In the genomic region with DNA sequence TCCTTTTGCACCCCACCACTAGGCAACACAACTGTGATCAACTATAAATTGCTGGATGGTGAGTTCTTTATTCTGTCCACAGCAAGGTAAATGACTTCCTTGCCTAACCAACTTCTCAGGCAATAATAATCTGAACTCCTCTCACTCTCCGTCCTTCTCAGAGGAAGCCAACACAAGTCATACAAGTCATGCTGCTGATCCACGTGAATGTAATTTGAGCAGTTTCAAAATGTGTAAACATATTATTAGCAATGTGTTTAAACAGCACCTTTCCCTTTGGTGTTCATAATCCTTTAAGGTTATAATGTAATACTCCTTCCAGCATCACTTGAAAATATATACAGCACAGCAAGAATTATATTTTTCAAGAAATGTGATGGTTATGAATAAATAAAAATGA, we compare ENCODE assay signal across 21 cellular contexts.
DNase-seq lines count a peak whose midpoint lies in the region; FAIRE-seq and TF ChIP-seq lines count a peak whose summit lies in the region.
"Had no signal": no experiment of that assay in that cellular context is flagged by ENCODE, and none has a peak within 500 bp of the region (broad histone marks: within the 10 kb centered on the region; RNA-seq: fewer than 3 reads in every experiment).

No MANE protein-coding gene starts in this region.

- no peak for TF ChIP-seq CTCF in kidney (IDR thresholded peaks at IDR 0.05; ENCODE audit: borderline replicate concordance, extremely low read depth, insufficient read depth)

- peak; percentile 80 for DNase-seq in DMS53 (lab: John Stamatoyannopoulos, UW)
- peak; percentile 81 for DNase-seq in NCI-H1436 treated with DMSO at 0.1 percent for 48 hours (lab: John Stamatoyannopoulos, UW)
- DNase-seq in NCI-H774 (lab: John Stamatoyannopoulos, UW), result peak; percentile 51
- DNase-seq in kidney, result no peak
- no peak for DNase-seq in GF-D8 (lab: John Stamatoyannopoulos, UW)
- DNase-seq in HK-2 (ENCODE audit: unreplicated experiment), result no peak
- DNase-seq in stimulated activated CD4-positive, alpha-beta T cell treated with anti-CD3 and anti-CD28 coated beads, Interleukin-15, amount 100 ng/mL, for 24 hours, result no peak
- no peak for DNase-seq in superior temporal gyrus (ENCODE audit: extremely low spot score)
- DNase-seq: activated CD4-positive, CD25-positive, alpha-beta regulatory T cell; activated naive CD4-positive, alpha-beta T cell; BE2C; glutamatergic neuron; HFFc6; mucosa of descending colon; NCI-H446 treated with DMSO at 0.1 percent for 48 hours; nucleus accumbens; stimulated activated naive B cell treated with anti-CD40 and anti-IgM and Interleukin-4, amounts not matched to agents 10 μg/mL and 1 μg/mL and 100 μg/mL, for 72 hours had no signal

- intact Hi-C loops in kidney (cut with DNase I), result no loop called here

- H3K4me1 ChIP-seq in kidney (ENCODE audit: control insufficient read depth in 1 of 2, insufficient read depth in 1 of 2, low read depth in 1 of 2, low read length in 2 of 2), result no peaks in the 10 kb centered on the region
- H3K4me1 ChIP-seq: BE2C, vagina had no signal

- no peaks in the 10 kb centered on the region for H3K36me3 ChIP-seq in kidney (ENCODE audit: control insufficient read depth in 1 of 2, insufficient read depth in 2 of 2, low read length in 2 of 2)
- H3K36me3 ChIP-seq: BE2C, vagina had no signal

- no peaks in the 10 kb centered on the region for H3K9me3 ChIP-seq in kidney (ENCODE audit: control insufficient read depth in 1 of 2, low read length in 2 of 2)
- H3K9me3 ChIP-seq: BE2C, mucosa of descending colon, vagina had no signal

- peak; percentile 39 for FAIRE-seq in kidney (lab: Jason Lieb, UNC)
- FAIRE-seq: keratinocyte had no signal

- H3K27ac ChIP-seq in kidney (ENCODE audit: low read depth in 2 of 2, low read length in 2 of 2), result no peak overlapping the region
- H3K27ac ChIP-seq: coronary artery, HL-60, vagina had no signal

- no peak overlapping the region for H3K4me3 ChIP-seq in kidney (ENCODE audit: low read length in 2 of 2)
- H3K4me3 ChIP-seq: coronary artery, mucosa of descending colon, vagina had no signal

- no peak overlapping the region for H3K9ac ChIP-seq in kidney (ENCODE audit: low read length in 2 of 2)

Comparison
In these comparisons a context has a peak if more than half of its experiments do, and no peak if none do; other contexts are left out.
1. DNase-seq: peak in DMS53 (single experiment), NCI-H1436 treated with DMSO at 0.1 percent for 48 hours (single experiment) and NCI-H774 (single experiment); none in kidney (single experiment), GF-D8 (single experiment), HK-2 (single experiment), stimulated activated CD4-positive, alpha-beta T cell treated with anti-CD3 and anti-CD28 coated beads, Interleukin-15, amount 100 ng/mL, for 24 hours (single experiment) and superior temporal gyrus (single experiment).